11 cellular contexts compared by ENCODE assay signal in the genomic region with DNA sequence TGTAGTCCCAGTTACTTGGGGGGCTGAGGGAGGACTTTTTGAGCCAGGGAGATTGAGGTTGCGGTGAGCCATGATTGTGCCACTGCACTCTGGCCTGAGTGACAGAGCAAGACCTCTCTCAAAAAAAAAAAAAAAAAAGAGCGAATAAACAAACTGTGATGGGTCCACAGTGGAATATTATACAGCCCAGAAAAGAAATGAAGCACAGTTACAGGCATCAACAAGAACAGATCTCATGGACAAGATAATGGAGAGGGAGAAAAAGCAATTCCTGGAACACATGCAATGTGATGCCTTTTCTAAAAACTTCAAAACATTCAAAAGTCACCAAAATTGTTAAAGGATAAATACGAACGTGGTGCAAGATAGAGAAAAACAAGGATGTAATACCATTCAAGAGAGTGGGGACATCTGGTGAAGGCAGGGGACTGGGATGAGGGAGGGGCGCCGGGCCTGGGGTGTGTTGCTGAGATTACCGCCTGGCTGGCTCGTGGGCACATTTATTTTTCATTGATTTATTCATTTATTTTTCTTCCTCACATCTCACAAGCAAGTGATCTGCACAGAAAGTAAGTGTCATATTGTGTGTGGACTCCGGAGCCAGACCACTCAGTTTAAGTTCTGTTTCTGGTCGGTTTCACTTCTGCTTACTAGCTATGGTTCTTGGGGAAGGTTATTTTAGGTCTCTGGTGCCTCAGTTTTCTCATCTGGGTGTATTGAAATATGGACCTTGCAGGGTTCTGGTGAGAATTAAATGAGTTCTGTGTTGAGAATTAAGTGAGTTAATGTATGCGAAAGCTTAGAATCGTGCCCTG. TPM values are rescaled to one million over a fixed set of nuclear protein-coding genes. Genes with fewer than 3 reads are reported as not detected.
DNase-seq lines count a peak whose midpoint lies in the region; ATAC-seq and TF ChIP-seq lines count a peak whose summit lies in the region.
"Had no signal": no experiment of that assay in that cellular context is flagged by ENCODE, and none has a peak within 500 bp of the region (broad histone marks: within the 10 kb centered on the region; RNA-seq: fewer than 3 reads in every experiment).

No MANE protein-coding gene starts in this region.

- H3K27me3 Mint-ChIP-seq in CD14-positive monocyte (ENCODE audit: low read depth in 3 of 3), result peaks cover 5 to 12% (median 11%) of the 10 kb centered on the region in 3 donors

- H3K9me3 ChIP-seq in OCI-LY7 (ENCODE audit: low read length), result no peaks in the 10 kb centered on the region

- H3K36me3 Mint-ChIP-seq in CD14-positive monocyte, result peaks cover 4 to 14% of the 10 kb centered on the region in 2 donors

- no peak for TF ChIP-seq CTCF in CD14-positive monocyte (IDR thresholded peaks at IDR 0.05)
- no peak for TF ChIP-seq CTCF in OCI-LY7 (conservative IDR thresholded peaks at IDR 0.05; ENCODE audit: low read length)

- DNase-seq in CD14-positive monocyte (ENCODE audit: low spot score) (no peak), OCI-LY7 (ENCODE audit: low spot score) (peak; percentile 91), T-helper 1 cell (no peak), mucosa of gallbladder (ENCODE audit: low spot score) (no peak)
- no peak for DNase-seq in stimulated activated CD4-positive, alpha-beta T cell treated with anti-CD3 and anti-CD28 coated beads, Interleukin-1b, Interleukin-23, amount 100 ng/mL, for 48 hours
- no peak for DNase-seq in NK-92 treated with Interleukin-12 subunit alpha and Interleukin-12 subunit beta, amount 100 ng/mL, for 24 hours (lab: John Stamatoyannopoulos, UW)
- DNase-seq: activated CD8-positive, alpha-beta memory T cell treated with anti-CD3 and anti-CD28 coated beads, Interleukin-2, amount 50 U/mL, for 48 hours; mesenchymal stem cell had no signal

- CTCF ChIA-PET in OCI-LY7 (lab: Charles Lee; ENCODE audit: unreplicated experiment), result interaction anchor here (1.3 to 1.6 kb wide), 2 partner anchors 10 to 15 kb away, joined by 3 to 5 read pairs; no protein-coding TSS in a partner anchor

- peak overlapping the region; percentile 82 to 92 (median 90) for H3K27ac Mint-ChIP-seq in CD14-positive monocyte
- H3K27ac Mint-ChIP-seq: T-helper 1 cell treated with Interleukin-12 subunit alpha and Interleukin-12 subunit beta and Interleukin-4 antibody, amounts not matched to agents 30 μg/mL and 1 μg/mL, for 36 hours had no signal

- peak overlapping the region; percentile 44 for H3K4me3 ChIP-seq in OCI-LY7 (ENCODE audit: low read depth, low read length, poor library complexity, severe bottlenecking)

- peaks cover 60% of the 10 kb centered on the region for H3K4me1 Mint-ChIP-seq in CD14-positive monocyte

- H3K4me2 ChIP-seq in OCI-LY7 (ENCODE audit: low read length), result peak overlapping the region; percentile 69

- POLR2A ChIA-PET in OCI-LY7 (lab: Charles Lee), result interaction anchor here (0.7 to 2.4 kb wide), 6 partner anchors 10 to 60 kb away, joined by 3 to 12 read pairs (median 6); no protein-coding TSS in a partner anchor

- H3K4me3 Mint-ChIP-seq in CD14-positive monocyte, result peak overlapping the region in 1 of 2 donors; percentile 84
- H3K4me3 Mint-ChIP-seq: T-helper 1 cell treated with Interleukin-12 subunit alpha and Interleukin-12 subunit beta and Interleukin-4 antibody, amounts not matched to agents 30 μg/mL and 1 μg/mL, for 36 hours had no signal

- peaks cover 3% of the 10 kb centered on the region; the same call in 1 of the 2 replicates for H3K36me3 ChIP-seq in OCI-LY7 (ENCODE audit: insufficient read depth, low read length)

- H4K20me1 ChIP-seq in OCI-LY7 (ENCODE audit: insufficient read depth, low read length), result no peaks in the 10 kb centered on the region

- BruUV-seq in OCI-LY7 (replicated peaks; lab: Mats Ljungman, UMichigan), result no TSS peak

- peaks cover 47% of the 10 kb centered on the region; the same call in 1 of the 2 replicates for H3K79me2 ChIP-seq in OCI-LY7 (ENCODE audit: insufficient read depth, low read depth, low read length)

- no peak overlapping the region for H2AFZ ChIP-seq in OCI-LY7 (ENCODE audit: low read length)

- ATAC-seq in GM19328 (IDR thresholded peaks at IDR 0.05; ENCODE audit: unreplicated experiment) (peak; percentile 70), HG03060 (IDR thresholded peaks at IDR 0.05; ENCODE audit: low read depth, unreplicated experiment) (peak; percentile 67)

- H3K27ac ChIP-seq in OCI-LY7 (ENCODE audit: low read depth, low read length, poor library complexity, severe bottlenecking), result peak overlapping the region; percentile 90

- peaks cover 89% of the 10 kb centered on the region for H3K4me1 ChIP-seq in OCI-LY7 (ENCODE audit: insufficient read depth, low read length, poor library complexity, severe bottlenecking)

- peaks cover 0 to 2% (median 0%) of the 10 kb centered on the region in 7 donors for H3K9me3 Mint-ChIP-seq in CD14-positive monocyte
- H3K9me3 Mint-ChIP-seq: T-helper 1 cell treated with Interleukin-12 subunit alpha and Interleukin-12 subunit beta and Interleukin-4 antibody, amounts not matched to agents 30 μg/mL and 1 μg/mL, for 36 hours had no signal

- intact Hi-C loops in CD14-positive monocyte (cut with micrococcal nuclease) (loop anchor here in 1 of 2 donors (2.0 kb wide), 1 partner anchor 14 kb away; no protein-coding TSS in a partner anchor), OCI-LY7 (cut with micrococcal nuclease; ENCODE audit: unreplicated experiment) (loop anchor here (2.0 kb wide), 2 partner anchors 16 to 60 kb away; no protein-coding TSS in a partner anchor)

- H3K9me2 ChIP-seq in OCI-LY7 (ENCODE audit: insufficient read depth, low read length), result no peaks in the 10 kb centered on the region

RNA-seq across cellular contexts. Expression of gene ABCG1, which starts 30.1 kb away (rescaled TPM):
- polyA plus RNA-seq in CD14-positive monocyte, result 1 to 10 TPM; 3.5 to 5.2 TPM
- 13.2 and 16.7 TPM in 2 replicates for total RNA-seq in OCI-LY7 (2014; rRNA removed; shearing (Covaris generic))
- total RNA-seq in OCI-LY7 (2022) (17.3 and 18.8 TPM in 2 replicates), mucosa of gallbladder (19.5 TPM)
